In genomic region chr14:74712499-74713394, GRCh38 we compare ENCODE assay signal across 1 cellular context.
TF ChIP-seq lines count a peak whose summit lies in the region.

Gene AREL1, minus strand, starts transcription at chr14:74713080. Its CDS starts 27,465 bp downstream, at chr14:74685615.
Gene FCF1, plus strand, starts transcription at chr14:74713144. Its CDS starts 54 bp downstream, at chr14:74713198.

TF ChIP-seq in HepG2, 621 proteins besides CTCF, POLR2A, EP300 and RAD21 (continued from another document and continues in another):
- TF ChIP-seq ZNF362 (CRISPR knock-in tag; IDR thresholded peaks at IDR 0.05; ENCODE audit: borderline replicate concordance) (no peak), ERF (CRISPR knock-in tag; IDR thresholded peaks at IDR 0.05) (peak; percentile 69), TFAP4 (IDR thresholded peaks at IDR 0.05; ENCODE audit: borderline replicate concordance, low read depth) (peak; percentile 29; the same call in 1 of the 2 replicates), NFYB (CRISPR knock-in tag; IDR thresholded peaks at IDR 0.05) (no peak), JUNB (CRISPR knock-in tag; IDR thresholded peaks at IDR 0.05; ENCODE audit: borderline replicate concordance) (no peak), TEF (CRISPR knock-in tag; IDR thresholded peaks at IDR 0.05) (no peak), RNF2 (conservative IDR thresholded peaks at IDR 0.05; ENCODE audit: low read depth) (no peak), YEATS2 (CRISPR knock-in tag; IDR thresholded peaks at IDR 0.05; ENCODE audit: borderline replicate concordance) (peak; percentile 96), MTF1 (CRISPR knock-in tag; IDR thresholded peaks at IDR 0.05) (no peak), ZNF773 (CRISPR knock-in tag; IDR thresholded peaks at IDR 0.05; ENCODE audit: borderline replicate concordance) (no peak), SCMH1 (CRISPR knock-in tag; IDR thresholded peaks at IDR 0.05; ENCODE audit: borderline replicate concordance) (no peak), KMT2B (CRISPR knock-in tag; IDR thresholded peaks at IDR 0.05) (peak; percentile 98), PLRG1 (conservative IDR thresholded peaks at IDR 0.05) (no peak), XBP1 (CRISPR knock-in tag; IDR thresholded peaks at IDR 0.05) (no peak), ZKSCAN5 (CRISPR knock-in tag; IDR thresholded peaks at IDR 0.05) (no peak), RFXAP (CRISPR knock-in tag; IDR thresholded peaks at IDR 0.05; ENCODE audit: borderline replicate concordance) (no peak), CSRNP1 (CRISPR knock-in tag; IDR thresholded peaks at IDR 0.05) (no peak), ATF3 (CRISPR knock-in tag; IDR thresholded peaks at IDR 0.05) (no peak), SMAD1 (CRISPR knock-in tag; IDR thresholded peaks at IDR 0.05; ENCODE audit: borderline replicate concordance, low read depth) (0 out of 2 replicates have a peak, but pooled peaks have one; percentile 44), ZNF547 (CRISPR knock-in tag; IDR thresholded peaks at IDR 0.05) (no peak), ZNF709 (CRISPR knock-in tag; IDR thresholded peaks at IDR 0.05) (no peak), BHLHE40 (IDR thresholded peaks at IDR 0.05; ENCODE audit: low read length) (no peak), MXD1 (CRISPR knock-in tag; IDR thresholded peaks at IDR 0.05) (no peak), TCF12 (IDR thresholded peaks at IDR 0.05) (no peak), TCF12 (CRISPR knock-in tag; IDR thresholded peaks at IDR 0.05) (no peak), ZUFSP (CRISPR knock-in tag; IDR thresholded peaks at IDR 0.05; ENCODE audit: borderline replicate concordance) (no peak), MBD4 (IDR thresholded peaks at IDR 0.05; ENCODE audit: borderline replicate concordance, low read length) (no peak), KLF16 (CRISPR knock-in tag; IDR thresholded peaks at IDR 0.05) (peak in 1 of 2 experiments; percentile 80; a peak in 2 of 4 replicates), CENPT (CRISPR knock-in tag; IDR thresholded peaks at IDR 0.05; ENCODE audit: low read depth) (no peak), GPN1 (CRISPR knock-in tag; IDR thresholded peaks at IDR 0.05; ENCODE audit: borderline replicate concordance) (no peak), NBN (conservative IDR thresholded peaks at IDR 0.05) (no peak), RELA (CRISPR knock-in tag; IDR thresholded peaks at IDR 0.05) (no peak), HCFC1 (IDR thresholded peaks at IDR 0.05; ENCODE audit: low read depth, low read length) (peak; percentile 73), ZNF10 (CRISPR knock-in tag; IDR thresholded peaks at IDR 0.05; ENCODE audit: borderline replicate concordance, low read depth) (no peak), ZNF891 (CRISPR knock-in tag; IDR thresholded peaks at IDR 0.05) (0 out of 2 replicates have a peak, but pooled peaks have one; percentile 57), ZNF678 (CRISPR knock-in tag; IDR thresholded peaks at IDR 0.05) (no peak), AHR (CRISPR knock-in tag; IDR thresholded peaks at IDR 0.05) (no peak), MTA1 (CRISPR knock-in tag; IDR thresholded peaks at IDR 0.05; ENCODE audit: borderline replicate concordance) (no peak), NONO (IDR thresholded peaks at IDR 0.05) (no peak), NONO (CRISPR knock-in tag; conservative IDR thresholded peaks at IDR 0.05) (0 out of 2 replicates have a peak, but pooled peaks have one; percentile 52), ZNF629 (CRISPR knock-in tag; conservative IDR thresholded peaks at IDR 0.05) (no peak), AGO1 (IDR thresholded peaks at IDR 0.05; ENCODE audit: low read depth, low read length, poor library complexity, severe bottlenecking) (no peak)
- TF ChIP-seq, protein P1, sequence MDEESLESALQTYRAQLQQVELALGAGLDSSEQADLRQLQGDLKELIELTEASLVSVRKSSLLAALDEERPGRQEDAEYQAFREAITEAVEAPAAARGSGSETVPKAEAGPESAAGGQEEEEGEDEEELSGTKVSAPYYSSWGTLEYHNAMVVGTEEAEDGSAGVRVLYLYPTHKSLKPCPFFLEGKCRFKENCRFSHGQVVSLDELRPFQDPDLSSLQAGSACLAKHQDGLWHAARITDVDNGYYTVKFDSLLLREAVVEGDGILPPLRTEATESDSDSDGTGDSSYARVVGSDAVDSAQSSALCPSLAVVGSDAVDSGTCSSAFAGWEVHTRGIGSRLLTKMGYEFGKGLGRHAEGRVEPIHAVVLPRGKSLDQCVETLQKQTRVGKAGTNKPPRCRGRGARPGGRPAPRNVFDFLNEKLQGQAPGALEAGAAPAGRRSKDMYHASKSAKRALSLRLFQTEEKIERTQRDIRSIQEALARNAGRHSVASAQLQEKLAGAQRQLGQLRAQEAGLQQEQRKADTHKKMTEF (CRISPR knock-in tag; IDR thresholded peaks at IDR 0.05), result peak; percentile 51; the same call in 1 of the 2 replicates
- TF ChIP-seq, protein P2, sequence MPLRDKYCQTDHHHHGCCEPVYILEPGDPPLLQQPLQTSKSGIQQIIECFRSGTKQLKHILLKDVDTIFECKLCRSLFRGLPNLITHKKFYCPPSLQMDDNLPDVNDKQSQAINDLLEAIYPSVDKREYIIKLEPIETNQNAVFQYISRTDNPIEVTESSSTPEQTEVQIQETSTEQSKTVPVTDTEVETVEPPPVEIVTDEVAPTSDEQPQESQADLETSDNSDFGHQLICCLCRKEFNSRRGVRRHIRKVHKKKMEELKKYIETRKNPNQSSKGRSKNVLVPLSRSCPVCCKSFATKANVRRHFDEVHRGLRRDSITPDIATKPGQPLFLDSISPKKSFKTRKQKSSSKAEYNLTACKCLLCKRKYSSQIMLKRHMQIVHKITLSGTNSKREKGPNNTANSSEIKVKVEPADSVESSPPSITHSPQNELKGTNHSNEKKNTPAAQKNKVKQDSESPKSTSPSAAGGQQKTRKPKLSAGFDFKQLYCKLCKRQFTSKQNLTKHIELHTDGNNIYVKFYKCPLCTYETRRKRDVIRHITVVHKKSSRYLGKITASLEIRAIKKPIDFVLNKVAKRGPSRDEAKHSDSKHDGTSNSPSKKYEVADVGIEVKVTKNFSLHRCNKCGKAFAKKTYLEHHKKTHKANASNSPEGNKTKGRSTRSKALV (CRISPR knock-in tag; IDR thresholded peaks at IDR 0.05), result no peak
- TF ChIP-seq, protein P3, sequence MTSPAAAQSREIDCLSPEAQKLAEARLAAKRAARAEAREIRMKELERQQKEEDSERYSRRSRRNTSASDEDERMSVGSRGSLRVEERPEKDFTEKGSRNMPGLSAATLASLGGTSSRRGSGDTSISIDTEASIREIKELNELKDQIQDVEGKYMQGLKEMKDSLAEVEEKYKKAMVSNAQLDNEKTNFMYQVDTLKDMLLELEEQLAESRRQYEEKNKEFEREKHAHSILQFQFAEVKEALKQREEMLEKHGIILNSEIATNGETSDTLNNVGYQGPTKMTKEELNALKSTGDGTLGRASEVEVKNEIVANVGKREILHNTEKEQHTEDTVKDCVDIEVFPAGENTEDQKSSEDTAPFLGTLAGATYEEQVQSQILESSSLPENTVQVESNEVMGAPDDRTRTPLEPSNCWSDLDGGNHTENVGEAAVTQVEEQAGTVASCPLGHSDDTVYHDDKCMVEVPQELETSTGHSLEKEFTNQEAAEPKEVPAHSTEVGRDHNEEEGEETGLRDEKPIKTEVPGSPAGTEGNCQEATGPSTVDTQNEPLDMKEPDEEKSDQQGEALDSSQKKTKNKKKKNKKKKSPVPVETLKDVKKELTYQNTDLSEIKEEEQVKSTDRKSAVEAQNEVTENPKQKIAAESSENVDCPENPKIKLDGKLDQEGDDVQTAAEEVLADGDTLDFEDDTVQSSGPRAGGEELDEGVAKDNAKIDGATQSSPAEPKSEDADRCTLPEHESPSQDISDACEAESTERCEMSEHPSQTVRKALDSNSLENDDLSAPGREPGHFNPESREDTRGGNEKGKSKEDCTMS (CRISPR knock-in tag; conservative IDR thresholded peaks at IDR 0.05), result no peak
- TF ChIP-seq, protein P4, sequence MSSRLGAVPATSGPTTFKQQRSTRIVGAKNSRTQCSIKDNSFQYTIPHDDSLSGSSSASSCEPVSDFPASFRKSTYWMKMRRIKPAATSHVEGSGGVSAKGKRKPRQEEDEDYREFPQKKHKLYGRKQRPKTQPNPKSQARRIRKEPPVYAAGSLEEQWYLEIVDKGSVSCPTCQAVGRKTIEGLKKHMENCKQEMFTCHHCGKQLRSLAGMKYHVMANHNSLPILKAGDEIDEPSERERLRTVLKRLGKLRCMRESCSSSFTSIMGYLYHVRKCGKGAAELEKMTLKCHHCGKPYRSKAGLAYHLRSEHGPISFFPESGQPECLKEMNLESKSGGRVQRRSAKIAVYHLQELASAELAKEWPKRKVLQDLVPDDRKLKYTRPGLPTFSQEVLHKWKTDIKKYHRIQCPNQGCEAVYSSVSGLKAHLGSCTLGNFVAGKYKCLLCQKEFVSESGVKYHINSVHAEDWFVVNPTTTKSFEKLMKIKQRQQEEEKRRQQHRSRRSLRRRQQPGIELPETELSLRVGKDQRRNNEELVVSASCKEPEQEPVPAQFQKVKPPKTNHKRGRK (CRISPR knock-in tag; IDR thresholded peaks at IDR 0.05), result no peak
- TF ChIP-seq, protein P5, sequence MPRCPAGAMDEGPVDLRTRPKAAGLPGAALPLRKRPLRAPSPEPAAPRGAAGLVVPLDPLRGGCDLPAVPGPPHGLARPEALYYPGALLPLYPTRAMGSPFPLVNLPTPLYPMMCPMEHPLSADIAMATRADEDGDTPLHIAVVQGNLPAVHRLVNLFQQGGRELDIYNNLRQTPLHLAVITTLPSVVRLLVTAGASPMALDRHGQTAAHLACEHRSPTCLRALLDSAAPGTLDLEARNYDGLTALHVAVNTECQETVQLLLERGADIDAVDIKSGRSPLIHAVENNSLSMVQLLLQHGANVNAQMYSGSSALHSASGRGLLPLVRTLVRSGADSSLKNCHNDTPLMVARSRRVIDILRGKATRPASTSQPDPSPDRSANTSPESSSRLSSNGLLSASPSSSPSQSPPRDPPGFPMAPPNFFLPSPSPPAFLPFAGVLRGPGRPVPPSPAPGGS (CRISPR knock-in tag; IDR thresholded peaks at IDR 0.05), result no peak
- TF ChIP-seq, protein P6, sequence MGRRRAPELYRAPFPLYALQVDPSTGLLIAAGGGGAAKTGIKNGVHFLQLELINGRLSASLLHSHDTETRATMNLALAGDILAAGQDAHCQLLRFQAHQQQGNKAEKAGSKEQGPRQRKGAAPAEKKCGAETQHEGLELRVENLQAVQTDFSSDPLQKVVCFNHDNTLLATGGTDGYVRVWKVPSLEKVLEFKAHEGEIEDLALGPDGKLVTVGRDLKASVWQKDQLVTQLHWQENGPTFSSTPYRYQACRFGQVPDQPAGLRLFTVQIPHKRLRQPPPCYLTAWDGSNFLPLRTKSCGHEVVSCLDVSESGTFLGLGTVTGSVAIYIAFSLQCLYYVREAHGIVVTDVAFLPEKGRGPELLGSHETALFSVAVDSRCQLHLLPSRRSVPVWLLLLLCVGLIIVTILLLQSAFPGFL (CRISPR knock-in tag; IDR thresholded peaks at IDR 0.05), result no peak
- TF ChIP-seq, protein P7, sequence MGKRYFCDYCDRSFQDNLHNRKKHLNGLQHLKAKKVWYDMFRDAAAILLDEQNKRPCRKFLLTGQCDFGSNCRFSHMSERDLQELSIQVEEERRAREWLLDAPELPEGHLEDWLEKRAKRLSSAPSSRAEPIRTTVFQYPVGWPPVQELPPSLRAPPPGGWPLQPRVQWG (CRISPR knock-in tag; IDR thresholded peaks at IDR 0.05; ENCODE audit: borderline replicate concordance, low read depth), result no peak
